Comparison of ENCODE assay signal across 9 cellular contexts in genomic region chr17:65656390-65657250, GRCh38.
DNase-seq lines count a peak whose midpoint lies in the region; ATAC-seq lines count a peak whose summit lies in the region.
"Had no signal": no experiment of that assay in that cellular context is flagged by ENCODE, and none has a peak within 500 bp of the region (broad histone marks: within the 10 kb centered on the region; RNA-seq: fewer than 3 reads in every experiment).

No MANE protein-coding gene starts in this region.

- no peak overlapping the region for H3K4me3 Mint-ChIP-seq in stimulated activated memory B cell treated with anti-CD40 and anti-IgM and Interleukin-4, amounts not matched to agents 10 μg/mL and 1 μg/mL and 100 μg/mL, for 72 hours

- no peaks in the 10 kb centered on the region for H3K9me3 ChIP-seq in adipocyte (ENCODE audit: control insufficient read depth, low read length)
- H3K9me3 ChIP-seq in aorta (ENCODE audit: control insufficient read depth, low read length) = no peaks in the 10 kb centered on the region
- H3K9me3 ChIP-seq: breast epithelium had no signal

- no peak overlapping the region for H3K9ac ChIP-seq in adipocyte (ENCODE audit: low read length)

- no peaks in the 10 kb centered on the region for H3K27me3 ChIP-seq in adipocyte (replicated peaks; ENCODE audit: control insufficient read depth, insufficient read depth, low read length)
- H3K27me3 ChIP-seq in aorta (ENCODE audit: control insufficient read depth in 1 of 2, insufficient read depth in 2 of 2, low read length in 1 of 2) = no peaks in the 10 kb centered on the region
- H3K27me3 ChIP-seq: breast epithelium had no signal

- intact Hi-C loops in aorta (cut with DNase I) (no loop called here), sciatic nerve (cut with DNase I) (no loop called here)

- H3K4me3 ChIP-seq in adipocyte (ENCODE audit: low read length) (no peak overlapping the region), aorta (ENCODE audit: low read length in 2 of 2) (no peak overlapping the region)
- H3K4me3 ChIP-seq: breast epithelium had no signal

- H3K36me3 ChIP-seq in adipocyte (ENCODE audit: control insufficient read depth, insufficient read depth, low read length, severe bottlenecking) = no peaks in the 10 kb centered on the region
- H3K36me3 ChIP-seq in aorta (ENCODE audit: control insufficient read depth in 1 of 2, insufficient read depth in 2 of 2, low read length in 1 of 2) = peaks cover 0 to 3% of the 10 kb centered on the region in 2 donors
- H3K36me3 ChIP-seq: breast epithelium had no signal

- H3K27me3 Mint-ChIP-seq in stimulated activated memory B cell treated with anti-CD40 and anti-IgM and Interleukin-4, amounts not matched to agents 10 μg/mL and 1 μg/mL and 100 μg/mL, for 72 hours = peaks cover 4% of the 10 kb centered on the region

- H3K27ac Mint-ChIP-seq in stimulated activated memory B cell treated with anti-CD40 and anti-IgM and Interleukin-4, amounts not matched to agents 10 μg/mL and 1 μg/mL and 100 μg/mL, for 72 hours = no peak overlapping the region

- 75 to 76% methylated on average over 7 of the region's 7 CpGs for WGBS in aorta, 2 donors

- no peaks in the 10 kb centered on the region for H3K36me3 Mint-ChIP-seq in stimulated activated memory B cell treated with anti-CD40 and anti-IgM and Interleukin-4, amounts not matched to agents 10 μg/mL and 1 μg/mL and 100 μg/mL, for 72 hours

- peak; percentile 37 for DNase-seq in activated T-cell treated with anti-CD3 and anti-CD28 coated beads for 48 hours (ENCODE audit: low read depth)
- no peak for DNase-seq in activated T-cell treated with anti-CD3 and anti-CD28 coated beads, Interleukin-2, amount 50 U/mL, for 1 hour
- DNase-seq in adipocyte (ENCODE audit: low read depth) = peak; percentile 27
- DNase-seq in aorta = no peak
- no peak for DNase-seq in NCI-H345 treated with DMSO at 0.1 percent for 48 hours (lab: John Stamatoyannopoulos, UW; ENCODE audit: unreplicated experiment)
- DNase-seq in sciatic nerve (ENCODE audit: low spot score) = no peak

- H3K9me3 Mint-ChIP-seq in stimulated activated memory B cell treated with anti-CD40 and anti-IgM and Interleukin-4, amounts not matched to agents 10 μg/mL and 1 μg/mL and 100 μg/mL, for 72 hours = peaks cover 12% of the 10 kb centered on the region

- peaks cover 10% of the 10 kb centered on the region for H3K4me1 ChIP-seq in adipocyte (ENCODE audit: control insufficient read depth, insufficient read depth, low read length)
- H3K4me1 ChIP-seq in aorta (ENCODE audit: control insufficient read depth in 1 of 2, insufficient read depth in 2 of 2, low read length in 2 of 2) = no peaks in the 10 kb centered on the region
- H3K4me1 ChIP-seq: breast epithelium had no signal

- ATAC-seq in HG03060 (IDR thresholded peaks at IDR 0.05; ENCODE audit: low read depth, unreplicated experiment) (peak; percentile 44), aorta (ENCODE audit: low FRiP score) (no peak), sciatic nerve (no peak)
- ATAC-seq in stimulated activated memory B cell treated with anti-CD40 and anti-IgM and Interleukin-4, amounts not matched to agents 10 μg/mL and 1 μg/mL and 100 μg/mL, for 72 hours = peak; percentile 77

- H3K4me1 Mint-ChIP-seq in stimulated activated memory B cell treated with anti-CD40 and anti-IgM and Interleukin-4, amounts not matched to agents 10 μg/mL and 1 μg/mL and 100 μg/mL, for 72 hours = no peaks in the 10 kb centered on the region

- H3K27ac ChIP-seq in aorta (ENCODE audit: low read depth in 1 of 2, low read length in 2 of 2) = no peak overlapping the region
- H3K27ac ChIP-seq: breast epithelium had no signal

Comparison
In these comparisons a context has a peak if more than half of its experiments do, and no peak if none do; other contexts are left out.
1. DNase-seq: peak in activated T-cell treated with anti-CD3 and anti-CD28 coated beads for 48 hours (single experiment) and adipocyte (single experiment); none in activated T-cell treated with anti-CD3 and anti-CD28 coated beads, Interleukin-2, amount 50 U/mL, for 1 hour (single experiment), aorta (0 of 2), NCI-H345 treated with DMSO at 0.1 percent for 48 hours (single experiment) and sciatic nerve (single experiment).
2. ATAC-seq: peak in HG03060 (single experiment) and stimulated activated memory B cell treated with anti-CD40 and anti-IgM and Interleukin-4, amounts not matched to agents 10 μg/mL and 1 μg/mL and 100 μg/mL, for 72 hours (single experiment); none in aorta (single experiment) and sciatic nerve (single experiment).